ENCODE assay signal across 17 cellular contexts in the genomic region with DNA sequence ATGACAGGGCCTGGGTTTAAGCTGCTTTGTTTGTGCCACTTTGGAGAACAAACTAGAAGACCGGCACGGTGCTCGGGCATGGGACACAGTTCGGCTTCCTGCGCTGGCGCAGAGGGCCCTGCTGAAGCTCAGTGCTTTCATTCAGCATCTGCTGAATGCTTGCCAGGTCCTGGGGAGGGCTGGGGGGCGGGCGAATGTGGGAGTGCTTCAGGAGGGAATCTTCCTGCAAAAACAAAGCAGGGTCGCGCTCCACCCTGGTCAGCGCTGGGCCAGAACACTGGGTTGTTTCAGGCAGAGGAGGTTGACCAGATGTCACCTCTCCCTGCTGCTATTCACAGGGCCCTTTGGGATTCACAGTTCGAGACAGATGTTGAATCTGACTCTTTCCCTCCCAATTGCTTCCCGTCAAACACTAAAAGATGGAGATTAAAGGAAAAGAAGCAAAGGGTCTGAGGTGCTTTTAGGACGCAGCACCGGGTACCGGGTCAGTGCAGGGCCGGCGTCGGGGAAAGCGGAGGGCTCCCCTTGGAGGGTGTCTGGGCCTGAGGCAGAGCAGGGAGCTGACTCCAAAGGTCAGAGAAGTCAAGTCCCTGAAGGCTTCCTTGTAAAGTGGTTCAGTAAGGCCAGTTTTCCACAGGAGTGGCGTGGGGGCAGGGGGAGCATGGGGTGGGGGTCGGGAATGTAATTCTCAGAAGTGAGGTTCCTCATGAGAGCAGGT.
DNase-seq lines count a peak whose midpoint lies in the region; TF ChIP-seq lines count a peak whose summit lies in the region.
"Had no signal": no experiment of that assay in that cellular context is flagged by ENCODE, and none has a peak within 500 bp of the region (broad histone marks: within the 10 kb centered on the region; RNA-seq: fewer than 3 reads in every experiment).

No MANE protein-coding gene starts in this region.

- in situ Hi-C loops in astrocyte of the spinal cord (cut with HindIII; ENCODE audit: low sequenced_read_pairs) = no loop called here

- H3K4me1 ChIP-seq in BLaER1 treated with 17β-estradiol and CSF1 and Interleukin-3, amounts not matched to agents 10 nM and 100 nM = peaks cover 19 to 97% (median 89%) of the 10 kb centered on the region in 10 experiments
- peaks cover 4% of the 10 kb centered on the region for H3K4me1 ChIP-seq in SJCRH30
- H3K4me1 ChIP-seq: A549, Caco-2 had no signal

- no peak overlapping the region for H3K9ac ChIP-seq in BLaER1 treated with 17β-estradiol and CSF1 and Interleukin-3, amounts not matched to agents 10 nM and 100 nM

- H3K4me2 ChIP-seq in BLaER1 treated with 17β-estradiol and CSF1 and Interleukin-3, amounts not matched to agents 10 nM and 100 nM = peak overlapping the region in 8 of 11 experiments; percentile 7 to 76 (median 52); a peak in 13 of 22 replicates
- H3K4me2 ChIP-seq: A549, PC-9 had no signal

- no peak for TF ChIP-seq CTCF in astrocyte of the spinal cord (IDR thresholded peaks at IDR 0.05; ENCODE audit: low read depth, low read length)

- no peak overlapping the region for H3K27ac ChIP-seq in BLaER1 treated with 17β-estradiol and CSF1 and Interleukin-3, amounts not matched to agents 10 nM and 100 nM
- peak overlapping the region; percentile 74 for H3K27ac ChIP-seq in temporal lobe (ENCODE audit: low read depth, low read length)
- no peak overlapping the region for H3K27ac ChIP-seq in SJCRH30
- H3K27ac ChIP-seq: A549, PC-9 had no signal

- no peaks in the 10 kb centered on the region for H3K27me3 ChIP-seq in BLaER1 treated with 17β-estradiol and CSF1 and Interleukin-3, amounts not matched to agents 10 nM and 100 nM
- H3K27me3 ChIP-seq in SJCRH30 = peaks cover 22% of the 10 kb centered on the region; the same call in 1 of the 2 replicates

- no peaks in the 10 kb centered on the region for H3K9me3 ChIP-seq in BLaER1 treated with 17β-estradiol and CSF1 and Interleukin-3, amounts not matched to agents 10 nM and 100 nM (replicated peaks in 1 of 11)
- no peaks in the 10 kb centered on the region for H3K9me3 ChIP-seq in SJCRH30 (replicated peaks)
- H3K9me3 ChIP-seq: A549, Caco-2 had no signal

- H3K4me3 ChIP-seq in BLaER1 treated with 17β-estradiol and CSF1 and Interleukin-3, amounts not matched to agents 10 nM and 100 nM = no peak overlapping the region
- H3K4me3 ChIP-seq in astrocyte of the spinal cord (ENCODE audit: low read depth, low read length) (no peak overlapping the region), SJCRH30 (no peak overlapping the region)
- H3K4me3 ChIP-seq: A549, K562, PC-9 had no signal

- no peaks in the 10 kb centered on the region for H3K36me3 ChIP-seq in BLaER1 treated with 17β-estradiol and CSF1 and Interleukin-3, amounts not matched to agents 10 nM and 100 nM
- no peaks in the 10 kb centered on the region for H3K36me3 ChIP-seq in SJCRH30

- 0 out of 22 replicates have a peak, but pooled peaks cover 0 to 10% (median 0%) of the 10 kb centered on the region in 11 experiments for H4K20me1 ChIP-seq in BLaER1 treated with 17β-estradiol and CSF1 and Interleukin-3, amounts not matched to agents 10 nM and 100 nM

- DNase-seq in astrocyte of the spinal cord (ENCODE audit: low read depth, low spot score) (peak; percentile 9), medulla oblongata (ENCODE audit: extremely low spot score) (peak; percentile 24), SJCRH30 (no peak), GDM1 (lab: John Stamatoyannopoulos, UW) (no peak), T-helper 2 cell (no peak)
- DNase-seq: Caco-2, DMS53, HCEC 1CT, NCI-H146, NCI-H2081 treated with DMSO at 0.1 percent for 48 hours, NCI-H226, NCI-H526, PC-9 had no signal

Comparison
In these comparisons a context has a peak if more than half of its experiments do, and no peak if none do; other contexts are left out.
1. DNase-seq: peak in astrocyte of the spinal cord (single experiment) and medulla oblongata (single experiment); none in SJCRH30 (0 of 2), GDM1 (single experiment) and T-helper 2 cell (0 of 5).